ENCODE assay signal across 14 cellular contexts in genomic region chr1:159781992-159782391, GRCh38. TPM values are rescaled to one million over a fixed set of nuclear protein-coding genes. Genes with fewer than 3 reads are reported as not detected.
DNase-seq lines count a peak whose midpoint lies in the region; ATAC-seq and TF ChIP-seq lines count a peak whose summit lies in the region.
"Had no signal": no experiment of that assay in that cellular context is flagged by ENCODE, and none has a peak within 500 bp of the region (broad histone marks: within the 10 kb centered on the region; RNA-seq: fewer than 3 reads in every experiment).

No MANE protein-coding gene starts in this region.

- CTCF ChIA-PET in activated CD4-positive, alpha-beta T cell treated with anti-CD3 and anti-CD28 coated beads for 36 hours (lab: Charles Lee): interaction anchor here (0.6 to 2.9 kb wide), 5 partner anchors 17 to 264 kb away, joined by 3 to 14 read pairs (median 4); no protein-coding TSS in a partner anchor

- TF ChIP-seq CTCF in fibroblast of pulmonary artery (IDR thresholded peaks at IDR 0.05; ENCODE audit: low read length, missing control alignments): no peak

- no peak for ATAC-seq in activated CD4-positive, alpha-beta T cell treated with anti-CD3 and anti-CD28 coated beads for 36 hours
- ATAC-seq in left lobe of liver: no peak
- ATAC-seq in HG02588 (IDR thresholded peaks at IDR 0.05; ENCODE audit: unreplicated experiment): no peak
- no peak for ATAC-seq in GM19328 (IDR thresholded peaks at IDR 0.05; ENCODE audit: unreplicated experiment)

- peaks cover 12% of the 10 kb centered on the region for H3K4me1 Mint-ChIP-seq in activated CD4-positive, alpha-beta T cell treated with anti-CD3 and anti-CD28 coated beads for 36 hours
- H3K4me1 Mint-ChIP-seq in activated T-helper 1 cell treated with anti-CD3 and anti-CD28 coated beads, Interleukin-12 subunit alpha, Interleukin-12 subunit beta, Interleukin-2, Interleukin-4 antibody, amounts not matched to agents 30 ng/mL and 10 ng/mL and 1 ng/mL, durations not matched to agents 14 hours and 24 hours and 36 hours (ENCODE audit: low read depth): peaks cover 7% of the 10 kb centered on the region

- no peaks in the 10 kb centered on the region for H3K36me3 Mint-ChIP-seq in activated CD4-positive, alpha-beta T cell treated with anti-CD3 and anti-CD28 coated beads for 36 hours (ENCODE audit: low read depth)
- H3K36me3 Mint-ChIP-seq in activated T-helper 1 cell treated with anti-CD3 and anti-CD28 coated beads, Interleukin-12 subunit alpha, Interleukin-12 subunit beta, Interleukin-2, Interleukin-4 antibody, amounts not matched to agents 30 ng/mL and 10 ng/mL and 1 ng/mL, durations not matched to agents 14 hours and 24 hours and 36 hours (ENCODE audit: low read depth): peaks cover 1% of the 10 kb centered on the region

- H3K9me3 Mint-ChIP-seq in activated CD4-positive, alpha-beta T cell treated with anti-CD3 and anti-CD28 coated beads for 36 hours (ENCODE audit: low read depth): no peaks in the 10 kb centered on the region
- no peaks in the 10 kb centered on the region for H3K9me3 Mint-ChIP-seq in activated T-helper 1 cell treated with anti-CD3 and anti-CD28 coated beads, Interleukin-12 subunit alpha, Interleukin-12 subunit beta, Interleukin-2, Interleukin-4 antibody, amounts not matched to agents 30 ng/mL and 10 ng/mL and 1 ng/mL, durations not matched to agents 14 hours and 24 hours and 36 hours

- DNase-seq in activated CD4-positive, alpha-beta T cell treated with anti-CD3 and anti-CD28 coated beads for 36 hours: no peak
- no peak for DNase-seq in activated CD4-positive, alpha-beta T cell treated with anti-CD3 and anti-CD28 coated beads for 1 hour
- no peak for DNase-seq in activated T-helper 1 cell treated with anti-CD3 and anti-CD28 coated beads, Interleukin-12 subunit alpha, Interleukin-12 subunit beta, Interleukin-2, Interleukin-4 antibody, amounts not matched to agents 30 ng/mL and 10 ng/mL and 1 ng/mL, durations not matched to agents 14 hours and 24 hours and 36 hours (ENCODE audit: low spot score)
- no peak for DNase-seq in fibroblast of pulmonary artery (ENCODE audit: low read depth)
- no peak for DNase-seq in skeletal muscle cell (ENCODE audit: low read depth)
- no peak for DNase-seq in left lobe of liver (ENCODE audit: low spot score)
- DNase-seq: activated CD8-positive, alpha-beta memory T cell treated with anti-CD3 and anti-CD28 coated beads, Interleukin-2, amount 50 U/mL, for 4 hours; effector memory CD4-positive, alpha-beta T cell; kidney glomerular epithelial cell; NCI-H2171 treated with DMSO at 0.1 percent for 48 hours; SIG-M5 had no signal

- H3K27me3 Mint-ChIP-seq in activated CD4-positive, alpha-beta T cell treated with anti-CD3 and anti-CD28 coated beads for 36 hours: no peaks in the 10 kb centered on the region
- peaks cover 11% of the 10 kb centered on the region for H3K27me3 Mint-ChIP-seq in activated T-helper 1 cell treated with anti-CD3 and anti-CD28 coated beads, Interleukin-12 subunit alpha, Interleukin-12 subunit beta, Interleukin-2, Interleukin-4 antibody, amounts not matched to agents 30 ng/mL and 10 ng/mL and 1 ng/mL, durations not matched to agents 14 hours and 24 hours and 36 hours (ENCODE audit: insufficient read depth)

- intact Hi-C loops in activated CD4-positive, alpha-beta T cell treated with anti-CD3 and anti-CD28 coated beads for 36 hours (cut with DNase I, micrococcal nuclease): loop anchor here (2.0 to 5.0 kb wide), 5 partner anchors 45 to 480 kb away; partner anchors contain the start of genes SLAMF8 (in 2 of the 2) and DCAF8 (in 1 of the 2)
- intact Hi-C loops in activated T-helper 1 cell treated with anti-CD3 and anti-CD28 coated beads, Interleukin-12 subunit alpha, Interleukin-12 subunit beta, Interleukin-2, Interleukin-4 antibody, amounts not matched to agents 30 ng/mL and 10 ng/mL and 1 ng/mL, durations not matched to agents 14 hours and 24 hours and 36 hours (cut with micrococcal nuclease): loop anchor here (2.0 to 10.0 kb wide), 4 partner anchors 73 to 705 kb away; partner anchors contain the start of genes AIM2, DCAF8 and IGSF8

- POLR2A ChIA-PET in activated CD4-positive, alpha-beta T cell treated with anti-CD3 and anti-CD28 coated beads for 36 hours (lab: Charles Lee): no interaction called here

- H3K27ac Mint-ChIP-seq in activated CD4-positive, alpha-beta T cell treated with anti-CD3 and anti-CD28 coated beads for 36 hours: no peak overlapping the region
- no peak overlapping the region for H3K27ac Mint-ChIP-seq in activated T-helper 1 cell treated with anti-CD3 and anti-CD28 coated beads, Interleukin-12 subunit alpha, Interleukin-12 subunit beta, Interleukin-2, Interleukin-4 antibody, amounts not matched to agents 30 ng/mL and 10 ng/mL and 1 ng/mL, durations not matched to agents 14 hours and 24 hours and 36 hours

- peak overlapping the region; percentile 71 for H3K4me3 ChIP-seq in fibroblast of pulmonary artery (replicated peaks; ENCODE audit: low read depth, low read length)
- peak overlapping the region; percentile 65 for H3K4me3 ChIP-seq in skeletal muscle cell (ENCODE audit: low read depth, low read length)

- H3K4me3 Mint-ChIP-seq in activated CD4-positive, alpha-beta T cell treated with anti-CD3 and anti-CD28 coated beads for 36 hours: peak overlapping the region; percentile 70
- peak overlapping the region; percentile 82 for H3K4me3 Mint-ChIP-seq in activated T-helper 1 cell treated with anti-CD3 and anti-CD28 coated beads, Interleukin-12 subunit alpha, Interleukin-12 subunit beta, Interleukin-2, Interleukin-4 antibody, amounts not matched to agents 30 ng/mL and 10 ng/mL and 1 ng/mL, durations not matched to agents 14 hours and 24 hours and 36 hours

RNA-seq across cellular contexts. Expression of gene DUSP23, which starts 1.2 kb away (rescaled TPM):
- total RNA-seq in activated CD4-positive, alpha-beta T cell treated with anti-CD3 and anti-CD28 coated beads for 36 hours: 10 to 100 TPM; 23.9 to 26.8 TPM
- 22.4 and 23.4 TPM in 2 replicates for total RNA-seq in activated T-helper 1 cell treated with anti-CD3 and anti-CD28 coated beads, Interleukin-12 subunit alpha, Interleukin-12 subunit beta, Interleukin-2, Interleukin-4 antibody, amounts not matched to agents 30 ng/mL and 10 ng/mL and 1 ng/mL, durations not matched to agents 14 hours and 24 hours and 36 hours
- 35.5 TPM for total RNA-seq in left lobe of liver

RNA-seq across cellular contexts. Expression of gene FCRL6, which starts 20.2 kb away (rescaled TPM):
- not detected for total RNA-seq in activated CD4-positive, alpha-beta T cell treated with anti-CD3 and anti-CD28 coated beads for 36 hours
- not detected in 2 replicates for total RNA-seq in activated T-helper 1 cell treated with anti-CD3 and anti-CD28 coated beads, Interleukin-12 subunit alpha, Interleukin-12 subunit beta, Interleukin-2, Interleukin-4 antibody, amounts not matched to agents 30 ng/mL and 10 ng/mL and 1 ng/mL, durations not matched to agents 14 hours and 24 hours and 36 hours
- total RNA-seq in left lobe of liver: 0.23 TPM
- total RNA-seq: HT-29 had no signal

RNA-seq across cellular contexts. Expression of gene SLAMF8, which starts 44.7 kb away (rescaled TPM):
- total RNA-seq in activated CD4-positive, alpha-beta T cell treated with anti-CD3 and anti-CD28 coated beads for 36 hours: under 1 TPM; 0.39 to 0.70 TPM
- 0.49 and 0.69 TPM in 2 replicates for total RNA-seq in activated T-helper 1 cell treated with anti-CD3 and anti-CD28 coated beads, Interleukin-12 subunit alpha, Interleukin-12 subunit beta, Interleukin-2, Interleukin-4 antibody, amounts not matched to agents 30 ng/mL and 10 ng/mL and 1 ng/mL, durations not matched to agents 14 hours and 24 hours and 36 hours
- 0.53 TPM for total RNA-seq in left lobe of liver
- total RNA-seq: HT-29 had no signal
